Comparison of ENCODE assay signal across 38 cellular contexts in genomic region chr11:131503017-131503416, GRCh38.
"Had no signal": no experiment of that assay in that cellular context is flagged by ENCODE, and none has a peak within 500 bp of the region (broad histone marks: within the 10 kb centered on the region; RNA-seq: fewer than 3 reads in every experiment).

No MANE protein-coding gene starts in this region.

- H3K36me3 Mint-ChIP-seq: activated naive CD4-positive, alpha-beta T cell treated with anti-CD3 and anti-CD28 coated beads, Interleukin-2, amount 50 U/mL, for 24 hours; activated naive CD8-positive, alpha-beta T cell treated with anti-CD3 and anti-CD28 coated beads, Interleukin-2, amount 10 ng/mL, durations not matched to agents 7 days and 5 days; IgD-negative memory B cell; T-cell had no signal

- DNase-seq: activated CD4-positive, alpha-beta T cell treated with anti-CD3 and anti-CD28 coated beads for 1 hour; activated CD4-positive, alpha-beta T cell treated with anti-CD3 and anti-CD28 coated beads for 48 hours; activated CD4-positive, alpha-beta T cell treated with anti-CD3 and anti-CD28 coated beads, Interleukin-2, amount 50 U/mL, for 4 hours; activated CD4-positive, CD25-positive, alpha-beta regulatory T cell; activated CD8-positive, alpha-beta T cell treated with anti-CD3 and anti-CD28 coated beads for 36 hours; activated effector memory CD4-positive, alpha-beta T cell treated with anti-CD3 and anti-CD28 coated beads, Interleukin-2, amount 50 U/mL, for 16 hours; activated naive CD4-positive, alpha-beta T cell; activated naive CD8-positive, alpha-beta T cell treated with anti-CD3 and anti-CD28 coated beads, Interleukin-2, amount 10 ng/mL, durations not matched to agents 7 days and 5 days; activated T-cell treated with anti-CD3 and anti-CD28 coated beads, Interleukin-2, amount 50 U/mL, for 1 hour; activated T-cell treated with anti-CD3 and anti-CD28 coated beads, Interleukin-2, amount 50 U/mL, for 72 hours; amygdala; caudate nucleus; Kasumi-1; KBM-7; MG63; MV-4-11; NCI-H1092; NCI-H1436 treated with DMSO at 0.1 percent for 48 hours; NCI-H1694 treated with DMSO at 0.1 percent for 48 hours; NCI-H2029; NCI-H345; NCI-H524 treated with DMSO at 0.1 percent for 48 hours; NK-92 treated with Interleukin-12 subunit alpha and Interleukin-12 subunit beta, amount 100 ng/mL, for 24 hours; PC-3; Peyer's patch; RPMI8226; SIG-M5; T-cell; T-helper 2 cell; T-helper 9 cell had no signal

- H3K27me3 Mint-ChIP-seq: activated naive CD8-positive, alpha-beta T cell treated with anti-CD3 and anti-CD28 coated beads, Interleukin-2, amount 10 ng/mL, durations not matched to agents 7 days and 5 days; IgD-negative memory B cell had no signal

- H3K27me3 ChIP-seq: ascending aorta, breast epithelium, MG63, Peyer's patch had no signal

- ATAC-seq: activated CD8-positive, alpha-beta T cell treated with anti-CD3 and anti-CD28 coated beads for 36 hours; activated T-cell treated with anti-CD3 and anti-CD28 coated beads, Interleukin-2, amount 50 U/mL, for 72 hours; activated T-helper 17 cell treated with anti-CD3 and anti-CD28 coated beads, Interleukin-2, amount 50 U/mL, for 72 hours; PC-3; Right ventricle myocardium inferior; SK-N-SH treated with all-trans-retinoic acid at 6 μM for 48 hours; T-cell had no signal

- H3K9me3 ChIP-seq: ascending aorta, breast epithelium, MG63, Peyer's patch had no signal

- H3K4me3 Mint-ChIP-seq: activated CD8-positive, alpha-beta T cell treated with anti-CD3 and anti-CD28 coated beads for 36 hours; activated naive CD4-positive, alpha-beta T cell treated with anti-CD3 and anti-CD28 coated beads, Interleukin-2, amount 50 U/mL, for 24 hours; activated naive CD8-positive, alpha-beta T cell treated with anti-CD3 and anti-CD28 coated beads, Interleukin-2, amount 10 ng/mL, durations not matched to agents 7 days and 5 days; activated T-cell treated with anti-CD3 and anti-CD28 coated beads, Interleukin-2, amount 50 U/mL, for 72 hours; activated T-helper 17 cell treated with anti-CD3 and anti-CD28 coated beads, Interleukin-2, amount 50 U/mL, for 72 hours; IgD-negative memory B cell; T-cell had no signal

- H3K9me3 Mint-ChIP-seq: activated naive CD4-positive, alpha-beta T cell treated with anti-CD3 and anti-CD28 coated beads, Interleukin-2, amount 50 U/mL, for 24 hours; activated naive CD8-positive, alpha-beta T cell treated with anti-CD3 and anti-CD28 coated beads, Interleukin-2, amount 10 ng/mL, durations not matched to agents 7 days and 5 days had no signal

- H3K36me3 ChIP-seq: ascending aorta, breast epithelium, MG63, Peyer's patch had no signal

- H3K27ac Mint-ChIP-seq: activated CD8-positive, alpha-beta T cell treated with anti-CD3 and anti-CD28 coated beads for 36 hours; activated naive CD4-positive, alpha-beta T cell treated with anti-CD3 and anti-CD28 coated beads, Interleukin-2, amount 50 U/mL, for 24 hours; activated naive CD8-positive, alpha-beta T cell treated with anti-CD3 and anti-CD28 coated beads, Interleukin-2, amount 10 ng/mL, durations not matched to agents 7 days and 5 days; activated T-cell treated with anti-CD3 and anti-CD28 coated beads, Interleukin-2, amount 50 U/mL, for 72 hours; activated T-helper 17 cell treated with anti-CD3 and anti-CD28 coated beads, Interleukin-2, amount 50 U/mL, for 72 hours; IgD-negative memory B cell; T-cell had no signal

- H3K4me1 ChIP-seq: ascending aorta, breast epithelium, Peyer's patch had no signal

- H3K4me3 ChIP-seq: ascending aorta, breast epithelium, MG63, Peyer's patch had no signal

- H3K4me1 Mint-ChIP-seq: activated naive CD4-positive, alpha-beta T cell treated with anti-CD3 and anti-CD28 coated beads, Interleukin-2, amount 50 U/mL, for 24 hours; activated naive CD8-positive, alpha-beta T cell treated with anti-CD3 and anti-CD28 coated beads, Interleukin-2, amount 10 ng/mL, durations not matched to agents 7 days and 5 days; activated T-helper 17 cell treated with anti-CD3 and anti-CD28 coated beads, Interleukin-2, amount 50 U/mL, for 72 hours; T-cell had no signal

- H3K27ac ChIP-seq: ascending aorta, breast epithelium, Peyer's patch, VCaP had no signal
